In the genomic region with DNA sequence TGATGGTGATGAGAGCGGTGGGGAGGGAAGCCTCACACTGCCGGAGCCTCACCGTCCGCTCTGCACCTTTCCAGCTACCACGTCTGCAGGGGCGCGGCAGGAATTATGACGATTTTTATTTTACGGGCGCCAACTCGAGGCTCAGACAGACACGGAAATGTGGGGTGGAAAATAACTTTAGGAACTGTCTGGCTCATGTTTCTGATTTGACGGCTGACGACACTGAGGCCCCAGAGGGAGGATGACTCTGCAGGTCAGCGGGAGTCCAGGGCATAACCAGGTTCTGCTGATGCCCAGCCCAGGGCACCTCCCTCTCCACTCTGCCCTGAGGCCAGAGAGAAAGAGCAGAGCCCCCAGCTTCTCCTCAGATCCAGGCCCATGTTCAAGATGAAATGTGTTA, we compare ENCODE assay signal across 17 cellular contexts. TPM values are rescaled to one million over a fixed set of nuclear protein-coding genes. Genes with fewer than 3 reads are reported as not detected.
"Had no signal": no experiment of that assay in that cellular context is flagged by ENCODE, and none has a peak within 500 bp of the region (broad histone marks: within the 10 kb centered on the region; RNA-seq: fewer than 3 reads in every experiment).

No MANE protein-coding gene starts in this region.

- H3K27ac ChIP-seq: foreskin keratinocyte, neutrophil, tibial nerve had no signal

- H3K4me1 ChIP-seq: foreskin keratinocyte, tibial nerve had no signal

- H3K4me3 ChIP-seq: lung, tibial nerve had no signal

- DNase-seq: central memory CD4-positive, alpha-beta T cell; erythroblast; foreskin keratinocyte; left cardiac atrium; mesenchymal stem cell; naive B cell; small intestine; stimulated activated CD4-positive, alpha-beta T cell treated with anti-CD3 and anti-CD28 coated beads, Interleukin-2, amount 100 ng/mL, for 48 hours; stimulated activated naive CD8-positive, alpha-beta T cell treated with anti-CD3 and anti-CD28 coated beads, Interleukin-15, Interleukin-2, amounts not matched to agents 100 U/mL and 50 U/mL, for 24 hours had no signal

- ATAC-seq: foreskin keratinocyte; left cardiac atrium; left ventricle myocardium superior; stimulated activated effector memory CD8-positive, alpha-beta T cell treated with anti-CD3 and anti-CD28 coated beads, Interleukin-12 subunit alpha, Interleukin-12 subunit beta, amount 100 ng/mL, for 72 hours; stimulated activated naive CD8-positive, alpha-beta T cell treated with anti-CD3 and anti-CD28 coated beads, Interleukin-15, Interleukin-2, amounts not matched to agents 100 U/mL and 50 U/mL, for 24 hours had no signal

- H3K9me3 ChIP-seq: neutrophil, tibial nerve had no signal

- H3K27me3 ChIP-seq: foreskin keratinocyte had no signal

RNA-seq across cellular contexts. Expression of a gene that starts 43.9 kb away (rescaled TPM):
- total RNA-seq: endothelial cell of umbilical vein, foreskin keratinocyte, osteoblast, pulmonary artery endothelial cell had no signal
- polyA plus RNA-seq: endothelial cell of umbilical vein, foreskin keratinocyte had no signal
